Comparison of ENCODE assay signal across 12 cellular contexts in the genomic region with DNA sequence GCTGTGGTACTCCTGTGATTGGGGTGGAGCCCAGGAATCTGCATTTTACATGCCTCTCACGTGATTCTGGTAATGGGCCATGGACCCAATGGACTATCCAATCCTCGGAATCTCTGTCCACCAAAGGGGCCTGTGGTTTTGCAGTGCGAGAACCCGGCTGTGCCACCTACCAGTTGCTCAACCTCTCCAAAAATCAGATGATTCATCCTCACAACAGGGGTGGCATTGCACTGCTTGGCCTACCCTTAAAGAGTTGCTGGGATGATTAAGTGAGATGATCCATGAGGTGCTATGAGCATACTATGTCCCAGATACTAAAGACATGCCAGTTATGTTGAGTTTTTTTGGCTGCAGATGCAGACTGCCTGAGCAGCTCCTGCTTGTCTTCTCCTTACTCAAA. TPM values are rescaled to one million over a fixed set of nuclear protein-coding genes. Genes with fewer than 3 reads are reported as not detected.
A peak's percentile ranks its signal among the peaks of the same experiment; 100 is the strongest.
DNase-seq lines count a peak whose midpoint lies in the region; ATAC-seq and TF ChIP-seq lines count a peak whose summit lies in the region.
"Had no signal": no experiment of that assay in that cellular context is flagged by ENCODE, and none has a peak within 500 bp of the region (broad histone marks: within the 10 kb centered on the region; RNA-seq: fewer than 3 reads in every experiment).

No MANE protein-coding gene starts in this region.

- in situ Hi-C loops in transverse colon (cut with MboI; ENCODE audit: low pct_ligation_motif_present in 1 of 4, low pct_unique_long_range_greater_than_20kb in 1 of 4, low sequenced_read_pairs in 3 of 4): no loop called here

- no peak for ATAC-seq in Right ventricle myocardium superior (ENCODE audit: poor library complexity)
- ATAC-seq in GM18870 (IDR thresholded peaks at IDR 0.05; ENCODE audit: unreplicated experiment): no peak
- no peak for ATAC-seq in GM19452 (IDR thresholded peaks at IDR 0.05; ENCODE audit: unreplicated experiment)
- no peak for ATAC-seq in GM21717 (IDR thresholded peaks at IDR 0.05; ENCODE audit: unreplicated experiment)
- ATAC-seq: body of pancreas, upper lobe of right lung had no signal

- no peaks in the 10 kb centered on the region for H3K27me3 ChIP-seq in right atrium auricular region
- no peaks in the 10 kb centered on the region for H3K27me3 ChIP-seq in transverse colon
- H3K27me3 ChIP-seq: body of pancreas, upper lobe of right lung had no signal

- H3K4me3 ChIP-seq in right atrium auricular region: no peak overlapping the region
- no peak overlapping the region for H3K4me3 ChIP-seq in transverse colon
- H3K4me3 ChIP-seq: body of pancreas had no signal

- H3K9me3 ChIP-seq in right atrium auricular region (no peaks in the 10 kb centered on the region), transverse colon (no peaks in the 10 kb centered on the region)
- H3K9me3 ChIP-seq: body of pancreas, upper lobe of right lung had no signal

- no peak for TF ChIP-seq EP300 in transverse colon (IDR thresholded peaks at IDR 0.05; ENCODE audit: low read depth)

- TF ChIP-seq CTCF in right atrium auricular region (IDR thresholded peaks at IDR 0.05) (no peak), transverse colon (IDR thresholded peaks at IDR 0.05) (no peak)

- DNase-seq in right atrium auricular region (ENCODE audit: low spot score) (no peak), Right ventricle myocardium superior (no peak), RKO (ENCODE audit: low spot score) (peak; percentile 43), fibroblast of gingiva (ENCODE audit: low read depth) (peak; percentile 32), transverse colon (no peak)
- DNase-seq: body of pancreas, DMS 273 treated with DMSO at 0.1 percent for 48 hours, SW 1271, upper lobe of right lung had no signal

- no peaks in the 10 kb centered on the region for H3K36me3 ChIP-seq in right atrium auricular region
- no peaks in the 10 kb centered on the region for H3K36me3 ChIP-seq in transverse colon
- H3K36me3 ChIP-seq: upper lobe of right lung had no signal

- TF ChIP-seq POLR2A in transverse colon (IDR thresholded peaks at IDR 0.05): no peak

- peaks cover 0 to 52% of the 10 kb centered on the region in 2 donors for H3K4me1 ChIP-seq in right atrium auricular region
- peaks cover 19 to 42% (median 33%) of the 10 kb centered on the region in 4 donors for H3K4me1 ChIP-seq in transverse colon

- WGBS in transverse colon (ENCODE audit: low coverage in 1 of 2), 2 donors: 63% methylated on average over 4 of the region's 4 CpGs; no CpG with 5 or more reads in 1 of the 2 donors

- intact Hi-C loops in Right ventricle myocardium superior (cut with DNase I): no loop called here
- intact Hi-C loops in transverse colon (cut with DNase I; ENCODE audit: low total_unique reads): no loop called here

- H3K27ac ChIP-seq in right atrium auricular region (peak overlapping the region; percentile 99 to 100), transverse colon (peak overlapping the region in 3 of 4 donors; percentile 99 to 100 (median 99))

RNA-seq across cellular contexts. Expression of gene ANP32A, which starts 5.1 kb away (rescaled TPM):
- total RNA-seq in right atrium auricular region (10 to 100 TPM; 60.9 to 69.2 TPM), Right ventricle myocardium superior (118 TPM), transverse colon (10 to 100 TPM; 23.9 to 92.7 (median 69.4) TPM)

Comparison
In these comparisons a context has a peak if more than half of its experiments do, and no peak if none do; other contexts are left out.
1. DNase-seq: peak in RKO (single experiment) and fibroblast of gingiva (single experiment); none in right atrium auricular region (single experiment), Right ventricle myocardium superior (single experiment) and transverse colon (single experiment).